Comparison of ENCODE assay signal across 27 cellular contexts in genomic region chr4:151627491-151627890, GRCh38.
DNase-seq lines count a peak whose midpoint lies in the region; ATAC-seq and TF ChIP-seq lines count a peak whose summit lies in the region.
"Had no signal": no experiment of that assay in that cellular context is flagged by ENCODE, and none has a peak within 500 bp of the region (broad histone marks: within the 10 kb centered on the region; RNA-seq: fewer than 3 reads in every experiment).

No MANE protein-coding gene starts in this region.

- WGBS in mesenchymal stem cell: no CpG with 5 or more reads among the region's 1 CpG

- H3K9me3 ChIP-seq in PC-3 (ENCODE audit: low read length) (no peaks in the 10 kb centered on the region), mesenchymal stem cell (ENCODE audit: control insufficient read depth, low read length) (no peaks in the 10 kb centered on the region)
- H3K9me3 ChIP-seq: heart right ventricle, spleen, transverse colon had no signal

- H3K4ac ChIP-seq in mesenchymal stem cell (ENCODE audit: low read depth in 1 of 2, low read length in 2 of 2): no peak overlapping the region

- H3K4me3 ChIP-seq in PC-3 (ENCODE audit: low read length) (no peak overlapping the region), mesenchymal stem cell (ENCODE audit: insufficient read depth in 1 of 2, low read depth in 1 of 2, low read length in 2 of 2) (no peak overlapping the region), coronary artery (no peak overlapping the region)
- H3K4me3 ChIP-seq: heart right ventricle, K562, SK-N-MC, spleen, transverse colon had no signal

- H4K91ac ChIP-seq in mesenchymal stem cell (ENCODE audit: low read length): no peak overlapping the region

- H3K9ac ChIP-seq in PC-3 (ENCODE audit: low read length): no peak overlapping the region
- H3K9ac ChIP-seq in mesenchymal stem cell (ENCODE audit: low read length): no peak overlapping the region
- H3K9ac ChIP-seq: parathyroid adenoma had no signal

- POLR2A ChIA-PET in PC-3 (lab: Charles Lee; ENCODE audit: unreplicated experiment): interaction anchor here (0.6 kb wide), 2 partner anchors 67 to 306 kb away, joined by 6 to 19 read pairs; no protein-coding TSS in a partner anchor

- H3K27me3 ChIP-seq in PC-3 (ENCODE audit: low read length) (no peaks in the 10 kb centered on the region), mesenchymal stem cell (ENCODE audit: control insufficient read depth in 1 of 2, insufficient read depth in 1 of 2, low read length in 2 of 2) (peaks cover 0 to 7% of the 10 kb centered on the region in 2 experiments)
- H3K27me3 ChIP-seq: dorsolateral prefrontal cortex, heart right ventricle, transverse colon had no signal

- ATAC-seq in PC-3: peak; percentile 40; the same call in 1 of the 2 replicates
- ATAC-seq in GM18907 (IDR thresholded peaks at IDR 0.05; ENCODE audit: unreplicated experiment): no peak
- ATAC-seq in left colon: no peak
- ATAC-seq: activated CD8-positive, alpha-beta T cell treated with anti-CD3 and anti-CD28 coated beads, Interleukin-2, amount 10 ng/mL, durations not matched to agents 7 days and 5 days; activated naive CD4-positive, alpha-beta T cell treated with anti-CD3 and anti-CD28 coated beads, Interleukin-2, amount 50 U/mL, for 72 hours; heart right ventricle; K562 had no signal

- H3F3A ChIP-seq in PC-3 (ENCODE audit: low read length, unreplicated experiment): no peaks in the 10 kb centered on the region

- no peak overlapping the region for H2AFZ ChIP-seq in PC-3 (ENCODE audit: low read length)
- H2AFZ ChIP-seq in mesenchymal stem cell (ENCODE audit: low read depth, low read length): no peak overlapping the region
- H2AFZ ChIP-seq: parathyroid adenoma had no signal

- H3K27ac ChIP-seq in PC-3 (ENCODE audit: low read length) (no peak overlapping the region), mesenchymal stem cell (ENCODE audit: low read length, poor library complexity, severe bottlenecking) (no peak overlapping the region), coronary artery (no peak overlapping the region)
- H3K27ac ChIP-seq: heart right ventricle, parathyroid adenoma, SK-N-MC, spleen, transverse colon had no signal

- intact Hi-C loops in PC-3 (cut with micrococcal nuclease) (no loop called here), left colon (cut with DNase I, micrococcal nuclease) (no loop called here)

- no peak overlapping the region for H2BK120ac ChIP-seq in mesenchymal stem cell (ENCODE audit: low read depth, low read length)

- DNase-seq in EL: peak; percentile 51
- DNase-seq in PC-3: peak; percentile 38
- DNase-seq in dermis blood vessel endothelial cell: peak; percentile 12
- DNase-seq in mesenchymal stem cell: peak; percentile 16
- DNase-seq in coronary artery (ENCODE audit: low spot score): no peak
- no peak for DNase-seq in NK-92 treated with Interleukin-12 subunit alpha and Interleukin-12 subunit beta, amount 100 ng/mL, for 24 hours (lab: John Stamatoyannopoulos, UW)
- no peak for DNase-seq in left colon
- DNase-seq: activated CD8-positive, alpha-beta T cell treated with anti-CD3 and anti-CD28 coated beads, Interleukin-2, amount 10 ng/mL, durations not matched to agents 7 days and 5 days; C1 segment of cervical spinal cord; DND-41; dorsolateral prefrontal cortex; GOT3; heart right ventricle; MM.1S; NCI-H1436; NCI-H2081 treated with DMSO at 0.1 percent for 48 hours; NCI-H226; NCI-H69; spleen; stimulated activated CD4-positive, alpha-beta T cell treated with anti-CD3 and anti-CD28 coated beads, Interleukin-2, amount 100 ng/mL, for 48 hours; T-helper 2 cell; transverse colon had no signal

- H2AK5ac ChIP-seq in mesenchymal stem cell (ENCODE audit: low read length, severe bottlenecking): no peak overlapping the region

- no peak overlapping the region for H2BK12ac ChIP-seq in mesenchymal stem cell (ENCODE audit: low read length in 2 of 2)

- CTCF ChIA-PET in PC-3 (lab: Charles Lee): no interaction called here

- no peak overlapping the region for H2BK5ac ChIP-seq in mesenchymal stem cell (ENCODE audit: low read depth, low read length, poor library complexity, severe bottlenecking)

- H3K4me1 ChIP-seq in PC-3 (ENCODE audit: insufficient read depth, low read length): peaks cover 21% of the 10 kb centered on the region
- H3K4me1 ChIP-seq in mesenchymal stem cell (ENCODE audit: control insufficient read depth, insufficient read depth, low read depth, low read length): peaks cover 7% of the 10 kb centered on the region
- H3K4me1 ChIP-seq: parathyroid adenoma, spleen, transverse colon had no signal

- no peaks in the 10 kb centered on the region for H3K79me2 ChIP-seq in PC-3 (ENCODE audit: low read length)
- H3K79me2 ChIP-seq: parathyroid adenoma had no signal

- no peak overlapping the region for H3K18ac ChIP-seq in mesenchymal stem cell (ENCODE audit: low read depth in 1 of 2, low read length in 2 of 2)

- H3K9me2 ChIP-seq in PC-3 (replicated peaks; ENCODE audit: low read length): no peaks in the 10 kb centered on the region

- no peak overlapping the region for H4K8ac ChIP-seq in mesenchymal stem cell (ENCODE audit: low read length)

- H3K79me1 ChIP-seq in mesenchymal stem cell (replicated peaks; ENCODE audit: low read length, poor library complexity, severe bottlenecking): no peaks in the 10 kb centered on the region

- H3K4me2 ChIP-seq in PC-3 (ENCODE audit: low read length) (no peak overlapping the region), mesenchymal stem cell (ENCODE audit: low read length, poor library complexity, severe bottlenecking) (no peak overlapping the region)

- H3K36me3 ChIP-seq in PC-3 (ENCODE audit: low read depth, low read length) (no peaks in the 10 kb centered on the region), mesenchymal stem cell (ENCODE audit: control insufficient read depth in 1 of 2, insufficient read depth in 2 of 2, low read depth in 1 of 2, low read length in 2 of 2) (no peaks in the 10 kb centered on the region)
- H3K36me3 ChIP-seq: heart right ventricle, spleen, transverse colon had no signal

- H3K23ac ChIP-seq in mesenchymal stem cell (ENCODE audit: low read length in 2 of 2): no peak overlapping the region

- no peak overlapping the region for H3K14ac ChIP-seq in mesenchymal stem cell (ENCODE audit: low read length in 2 of 2)

- TF ChIP-seq CTCF in PC-3 (conservative IDR thresholded peaks at IDR 0.05; ENCODE audit: low read depth, low read length) (no peak), coronary artery (IDR thresholded peaks at IDR 0.05) (no peak)

- H4K20me1 ChIP-seq in PC-3 (ENCODE audit: low read length): no peaks in the 10 kb centered on the region

- H2BK15ac ChIP-seq in mesenchymal stem cell (ENCODE audit: low read depth, poor library complexity, severe bottlenecking): no peak overlapping the region

- BruUV-seq in PC-3 (replicated peaks; lab: Mats Ljungman, UMichigan): no TSS peak

Comparison
In these comparisons a context has a peak if more than half of its experiments do, and no peak if none do; other contexts are left out.
1. DNase-seq: peak in EL (single experiment), PC-3 (single experiment), dermis blood vessel endothelial cell (single experiment) and mesenchymal stem cell (single experiment); none in coronary artery (single experiment), NK-92 treated with Interleukin-12 subunit alpha and Interleukin-12 subunit beta, amount 100 ng/mL, for 24 hours (single experiment) and left colon (0 of 2).